In genomic region chr17:32926183-32926582, GRCh38 we compare ENCODE assay signal across 19 cellular contexts. TPM values are rescaled to one million over a fixed set of nuclear protein-coding genes. Genes with fewer than 3 reads are reported as not detected.
DNase-seq lines count a peak whose midpoint lies in the region; ATAC-seq and TF ChIP-seq lines count a peak whose summit lies in the region.
"Had no signal": no experiment of that assay in that cellular context is flagged by ENCODE, and none has a peak within 500 bp of the region (broad histone marks: within the 10 kb centered on the region; RNA-seq: fewer than 3 reads in every experiment).

No MANE protein-coding gene starts in this region.

- no peak overlapping the region for H3K14ac ChIP-seq in H9 (ENCODE audit: insufficient read depth, low read length)
- no peak overlapping the region for H3K14ac ChIP-seq in trophoblast cell (ENCODE audit: low read length)

- ATAC-seq in HG02870 (IDR thresholded peaks at IDR 0.05; ENCODE audit: unreplicated experiment) = no peak

- H2BK20ac ChIP-seq in H9 (ENCODE audit: low read depth, low read length, poor library complexity, severe bottlenecking) = no peak overlapping the region

- H4K91ac ChIP-seq in H9 (ENCODE audit: insufficient read length, low read depth, low read length) = no peak overlapping the region
- no peak overlapping the region for H4K91ac ChIP-seq in trophoblast cell (ENCODE audit: low read depth, low read length)

- no peaks in the 10 kb centered on the region; the same call in 1 of the 2 replicates for H3K79me2 ChIP-seq in H9 (ENCODE audit: insufficient read depth, low read length)
- peaks cover 3% of the 10 kb centered on the region for H3K79me2 ChIP-seq in trophoblast cell (ENCODE audit: control insufficient read depth, insufficient read depth, low read length, poor library complexity)

- peaks cover 0 to 2% (median 0%) of the 10 kb centered on the region in 3 experiments; a peak in 3 of 7 replicates for H3K36me3 Mint-ChIP-seq in H9 (ENCODE audit: insufficient read depth in 1 of 3, low read depth in 3 of 3)

- H3K27me3 ChIP-seq in H9 (ENCODE audit: insufficient read depth, low read length) = no peaks in the 10 kb centered on the region
- no peaks in the 10 kb centered on the region for H3K27me3 ChIP-seq in trophoblast cell (ENCODE audit: insufficient read depth, low read length)

- H2AFZ ChIP-seq in H9 (ENCODE audit: low read length) (no peak overlapping the region), trophoblast cell (ENCODE audit: insufficient read depth, low read length, poor library complexity) (no peak overlapping the region)

- TF ChIP-seq CTCF in H9 (conservative IDR thresholded peaks at IDR 0.05) = no peak

- peaks cover 0 to 2% of the 10 kb centered on the region in 2 experiments for H3K36me3 ChIP-seq in trophoblast cell (ENCODE audit: control insufficient read depth in 1 of 2, insufficient read depth in 2 of 2, low read length in 2 of 2)
- H3K36me3 ChIP-seq: MG63 had no signal

- H3K4me3 ChIP-seq in trophoblast cell (ENCODE audit: low read depth, low read length) = no peak overlapping the region
- H3K4me3 ChIP-seq: MG63 had no signal

- no peak overlapping the region for H2BK12ac ChIP-seq in H9 (ENCODE audit: insufficient read length, low read depth, low read length)
- no peak overlapping the region for H2BK12ac ChIP-seq in trophoblast cell (ENCODE audit: low read length)

- H3K4me1 ChIP-seq in H9 (ENCODE audit: insufficient read depth, low read length) (peaks cover 7% of the 10 kb centered on the region; the same call in 1 of the 2 replicates), trophoblast cell (ENCODE audit: control insufficient read depth in 1 of 2, insufficient read depth in 2 of 2, low read length in 2 of 2) (peaks cover 3 to 13% of the 10 kb centered on the region in 2 experiments)

- no peak overlapping the region for H3K4me2 ChIP-seq in H9 (ENCODE audit: insufficient read depth, insufficient read length, low read length)
- H3K4me2 ChIP-seq in trophoblast cell (ENCODE audit: low read length) = no peak overlapping the region

- no peak overlapping the region for H3T11ph ChIP-seq in H9 (ENCODE audit: low read length)

- H3K27ac Mint-ChIP-seq in H9 = no peak overlapping the region; a peak in 1 of 7 replicates

- H3K9ac ChIP-seq in H9 (ENCODE audit: extremely low read depth, insufficient read length, low read length) (no peak overlapping the region), trophoblast cell (ENCODE audit: low read length) (no peak overlapping the region)

- no peak overlapping the region for H3K4me3 Mint-ChIP-seq in H9

- H3K9me3 Mint-ChIP-seq in H9 = peaks cover 0 to 4% of the 10 kb centered on the region in 2 experiments; a peak in 3 of 5 replicates

- no peaks in the 10 kb centered on the region for H3K79me1 ChIP-seq in H9 (ENCODE audit: insufficient read depth, low read depth, low read length, poor library complexity, severe bottlenecking)
- H3K79me1 ChIP-seq in trophoblast cell (ENCODE audit: low read length) = peaks cover 6% of the 10 kb centered on the region

- H3K56ac ChIP-seq in H9 (ENCODE audit: insufficient read length, low read depth, low read length) = no peak overlapping the region

- H4K12ac ChIP-seq in trophoblast cell (ENCODE audit: low read depth, low read length) = no peak overlapping the region

- H4K8ac ChIP-seq in H9 (replicated peaks; ENCODE audit: insufficient read length, low read depth, low read length) (no peak overlapping the region), trophoblast cell (ENCODE audit: low read depth, low read length) (no peak overlapping the region)

- H4K20me1 ChIP-seq in H9 (ENCODE audit: control insufficient read depth, insufficient read depth, insufficient read length) = no peaks in the 10 kb centered on the region

- no peak overlapping the region for H2BK15ac ChIP-seq in H9 (ENCODE audit: low read depth, low read length)

- H3K27ac ChIP-seq in H9 (ENCODE audit: insufficient read length, low read depth, low read length) = no peak overlapping the region
- peak overlapping the region; percentile 68 for H3K27ac ChIP-seq in caudate nucleus (ENCODE audit: low read depth, low read length)
- peak overlapping the region; percentile 85 for H3K27ac ChIP-seq in temporal lobe (ENCODE audit: low read depth, low read length)
- H3K27ac ChIP-seq in trophoblast cell (ENCODE audit: low read depth, low read length) = no peak overlapping the region

- peak; percentile 27 for DNase-seq in H9
- DNase-seq in caudate nucleus (lab: John Stamatoyannopoulos, UW) = no peak
- DNase-seq in islet precursor cell = peak; percentile 31
- DNase-seq in NCI-H2081 treated with DMSO at 0.1 percent for 48 hours (lab: John Stamatoyannopoulos, UW) = no peak
- DNase-seq in trophoblast cell = no peak
- DNase-seq: 8988T, ACHN, Calu3, DMS153, DND-41, MG63, NCI-H1105 treated with DMSO at 0.1 percent for 48 hours, NCI-H146, NCI-H2029, NCI-H69, RPMI8226, SHP77 had no signal

- peaks cover 13 to 17% of the 10 kb centered on the region in 2 experiments for H3K4me1 Mint-ChIP-seq in H9

- no peak overlapping the region for H4K5ac ChIP-seq in H9 (ENCODE audit: insufficient read length, low read depth, low read length)

- H2AK5ac ChIP-seq in H9 (ENCODE audit: insufficient read length, low read length) = no peak overlapping the region
- no peak overlapping the region for H2AK5ac ChIP-seq in trophoblast cell (ENCODE audit: low read length)

- H3K23me2 ChIP-seq in H9 (ENCODE audit: insufficient read length, low read depth, low read length, poor library complexity, severe bottlenecking) = peaks cover 8% of the 10 kb centered on the region

- H2BK5ac ChIP-seq in H9 (ENCODE audit: insufficient read length, low read length) (no peak overlapping the region), trophoblast cell (ENCODE audit: low read depth, low read length, poor library complexity) (no peak overlapping the region)

- no peak overlapping the region for H3K18ac ChIP-seq in H9 (ENCODE audit: insufficient read length, low read depth, low read length)
- H3K18ac ChIP-seq in trophoblast cell (ENCODE audit: low read length) = no peak overlapping the region

- no peaks in the 10 kb centered on the region for H3K27me3 Mint-ChIP-seq in H9 (ENCODE audit: low read depth)

- H3K23ac ChIP-seq in H9 (ENCODE audit: insufficient read length, low read depth, low read length) = no peak overlapping the region
- H3K23ac ChIP-seq in trophoblast cell (ENCODE audit: low read length) = no peak overlapping the region

- H3K9me3 ChIP-seq in H9 (ENCODE audit: control insufficient read depth, low read depth, low read length) (no peaks in the 10 kb centered on the region), trophoblast cell (ENCODE audit: insufficient read depth, low read depth, low read length) (no peaks in the 10 kb centered on the region)
- H3K9me3 ChIP-seq: MG63 had no signal

- no peak overlapping the region for H3K4ac ChIP-seq in H9 (ENCODE audit: low read depth, low read length)
- no peak overlapping the region for H3K4ac ChIP-seq in trophoblast cell (ENCODE audit: low read depth, low read length)

- no peak overlapping the region for H2BK120ac ChIP-seq in H9 (ENCODE audit: low read depth, low read length, poor library complexity, severe bottlenecking)
- no peak overlapping the region for H2BK120ac ChIP-seq in trophoblast cell (ENCODE audit: insufficient read depth, low read length, poor library complexity)

- WGBS in H9 (ENCODE audit: extremely low coverage, insufficient read length, low lambda C conversion rate) = no CpG with 5 or more reads among the region's 5 CpGs
- WGBS in trophoblast cell (ENCODE audit: extremely low coverage, insufficient coverage, insufficient read length) = no CpG with 5 or more reads among the region's 5 CpGs

RNA-seq across cellular contexts. Expression of gene TMEM98, which starts 1.8 kb away (rescaled TPM):
- total RNA-seq in H9 (2021) (78.4 and 79.8 TPM in 2 replicates), temporal lobe (32.7 TPM)
- 23.4 and 24.2 TPM in 2 replicates for polyA plus RNA-seq in trophoblast cell (2013)

RNA-seq across cellular contexts. Expression of gene MYO1D, which starts 49.3 kb away (rescaled TPM):
- 19.0 and 21.4 TPM in 2 replicates for total RNA-seq in H9 (2021)
- total RNA-seq in temporal lobe = 29.7 TPM
- polyA plus RNA-seq in trophoblast cell (2013) = 18.0 and 18.1 TPM in 2 replicates

Comparison
In these comparisons a context has a peak if more than half of its experiments do, and no peak if none do; other contexts are left out.
1. DNase-seq: peak in H9 (single experiment) and islet precursor cell (single experiment); none in caudate nucleus (0 of 61), NCI-H2081 treated with DMSO at 0.1 percent for 48 hours (single experiment) and trophoblast cell (0 of 2).
2. H3K27ac ChIP-seq: peak in caudate nucleus (single experiment) and temporal lobe (single experiment); none in H9 (single experiment) and trophoblast cell (single experiment).